ENCODE assay signal across 17 cellular contexts in genomic region chr6:15510536-15511247, GRCh38.
DNase-seq lines count a peak whose midpoint lies in the region; ATAC-seq and TF ChIP-seq lines count a peak whose summit lies in the region.
"Had no signal": no experiment of that assay in that cellular context is flagged by ENCODE, and none has a peak within 500 bp of the region (broad histone marks: within the 10 kb centered on the region; RNA-seq: fewer than 3 reads in every experiment).

No MANE protein-coding gene starts in this region.

- no peak overlapping the region for H3K14ac ChIP-seq in H9 (ENCODE audit: insufficient read depth, low read length)

- H4K5ac ChIP-seq in H9 (ENCODE audit: insufficient read length, low read depth, low read length), result no peak overlapping the region

- H3K79me2 ChIP-seq in H9 (ENCODE audit: insufficient read depth, low read length), result peaks cover 7% of the 10 kb centered on the region; the same call in 1 of the 2 replicates

- no peak overlapping the region for H4K91ac ChIP-seq in H9 (ENCODE audit: insufficient read length, low read depth, low read length)

- no peak for TF ChIP-seq EP300 in sigmoid colon (IDR thresholded peaks at IDR 0.05)
- no peak for TF ChIP-seq EP300 in stomach (IDR thresholded peaks at IDR 0.05)

- no peak overlapping the region for H3K23ac ChIP-seq in H9 (ENCODE audit: insufficient read length, low read depth, low read length)

- no peak overlapping the region for H3K56ac ChIP-seq in H9 (ENCODE audit: insufficient read length, low read depth, low read length)

- H4K20me1 ChIP-seq in H9 (ENCODE audit: control insufficient read depth, insufficient read depth, insufficient read length), result no peaks in the 10 kb centered on the region

- H3K18ac ChIP-seq in H9 (ENCODE audit: insufficient read length, low read depth, low read length), result no peak overlapping the region

- H4K8ac ChIP-seq in H9 (replicated peaks; ENCODE audit: insufficient read length, low read depth, low read length), result no peak overlapping the region

- intact Hi-C loops in sigmoid colon (cut with DNase I) (no loop called here), stomach (cut with DNase I; ENCODE audit: low total_unique reads) (no loop called here)

- no peak overlapping the region for H2AK5ac ChIP-seq in H9 (ENCODE audit: insufficient read length, low read length)

- H3K23me2 ChIP-seq in H9 (ENCODE audit: insufficient read length, low read depth, low read length, poor library complexity, severe bottlenecking), result no peaks in the 10 kb centered on the region

- POLR2A ChIA-PET in naive thymus-derived CD8-positive, alpha-beta T cell (lab: Charles Lee), result no interaction called here

- no peak overlapping the region for H3K27ac ChIP-seq in CD4-positive, CD25-positive, alpha-beta regulatory T cell (ENCODE audit: insufficient read depth, low read length, poor library complexity, severe bottlenecking)
- no peak overlapping the region for H3K27ac ChIP-seq in H9 (ENCODE audit: insufficient read length, low read depth, low read length)
- H3K27ac ChIP-seq in sigmoid colon, result no peak overlapping the region
- no peak overlapping the region for H3K27ac ChIP-seq in stomach
- H3K27ac ChIP-seq: Peyer's patch, transverse colon had no signal

- TF ChIP-seq POLR2A in sigmoid colon (IDR thresholded peaks at IDR 0.05) (no peak), stomach (IDR thresholded peaks at IDR 0.05) (no peak)

- no peaks in the 10 kb centered on the region for H3K4me1 ChIP-seq in CD4-positive, CD25-positive, alpha-beta regulatory T cell (ENCODE audit: control insufficient read depth, insufficient read depth, low read length, poor library complexity, severe bottlenecking)
- H3K4me1 ChIP-seq in H9 (ENCODE audit: insufficient read depth, low read length) (no peaks in the 10 kb centered on the region; the same call in 1 of the 2 replicates), sigmoid colon (peaks cover 0 to 7% (median 6%) of the 10 kb centered on the region in 4 donors), stomach (peaks cover 4 to 13% (median 6%) of the 10 kb centered on the region in 4 donors)

- no peaks in the 10 kb centered on the region for H3K27me3 Mint-ChIP-seq in CD4-positive, CD25-positive, alpha-beta regulatory T cell
- H3K27me3 Mint-ChIP-seq in H9 (ENCODE audit: low read depth), result peaks cover 1% of the 10 kb centered on the region; the same call in 1 of the 2 replicates
- H3K27me3 Mint-ChIP-seq in activated naive CD8-positive, alpha-beta T cell treated with anti-CD3 and anti-CD28 coated beads, Interleukin-2, amount 50 U/mL, for 24 hours, result no peaks in the 10 kb centered on the region
- H3K27me3 Mint-ChIP-seq in naive thymus-derived CD8-positive, alpha-beta T cell, result no peaks in the 10 kb centered on the region

- H2BK15ac ChIP-seq in H9 (ENCODE audit: low read depth, low read length), result no peak overlapping the region

- no peak overlapping the region for H3K9ac ChIP-seq in H9 (ENCODE audit: extremely low read depth, insufficient read length, low read length)

- H3K4me1 Mint-ChIP-seq in CD4-positive, CD25-positive, alpha-beta regulatory T cell, result no peaks in the 10 kb centered on the region
- H3K4me1 Mint-ChIP-seq in H9, result peaks cover 26 to 30% of the 10 kb centered on the region in 2 experiments
- peaks cover 3% of the 10 kb centered on the region for H3K4me1 Mint-ChIP-seq in activated naive CD8-positive, alpha-beta T cell treated with anti-CD3 and anti-CD28 coated beads, Interleukin-2, amount 50 U/mL, for 24 hours
- H3K4me1 Mint-ChIP-seq in naive thymus-derived CD8-positive, alpha-beta T cell, result peaks cover 6 to 13% (median 11%) of the 10 kb centered on the region in 4 donors

- DNase-seq in CD4-positive, CD25-positive, alpha-beta regulatory T cell, result no peak
- DNase-seq in H9 (no peak), sigmoid colon (no peak), DMS53 (lab: John Stamatoyannopoulos, UW) (no peak), stomach (no peak), MG63 (no peak)
- DNase-seq in activated naive CD8-positive, alpha-beta T cell treated with anti-CD3 and anti-CD28 coated beads, Interleukin-2, amount 50 U/mL, for 24 hours, result no peak
- DNase-seq in naive thymus-derived CD8-positive, alpha-beta T cell, result no peak
- DNase-seq: central memory CD4-positive, alpha-beta T cell; endodermal cell; GF-D8; Kasumi-1; NCI-H2171 treated with DMSO at 0.1 percent for 48 hours; NCI-H774; Peyer's patch; transverse colon had no signal

- H3K4me3 Mint-ChIP-seq in CD4-positive, CD25-positive, alpha-beta regulatory T cell, result peak overlapping the region in 1 of 4 donors; percentile 19
- no peak overlapping the region for H3K4me3 Mint-ChIP-seq in H9
- H3K4me3 Mint-ChIP-seq in activated naive CD8-positive, alpha-beta T cell treated with anti-CD3 and anti-CD28 coated beads, Interleukin-2, amount 50 U/mL, for 24 hours, result no peak overlapping the region
- peak overlapping the region in 1 of 10 donors; percentile 36 for H3K4me3 Mint-ChIP-seq in naive thymus-derived CD8-positive, alpha-beta T cell
- H3K4me3 Mint-ChIP-seq: endodermal cell had no signal

- no peak overlapping the region for H3K4me2 ChIP-seq in H9 (ENCODE audit: insufficient read depth, insufficient read length, low read length)

- H3K9me3 Mint-ChIP-seq in CD4-positive, CD25-positive, alpha-beta regulatory T cell, result no peaks in the 10 kb centered on the region
- H3K9me3 Mint-ChIP-seq in H9, result no peaks in the 10 kb centered on the region
- no peaks in the 10 kb centered on the region for H3K9me3 Mint-ChIP-seq in activated naive CD8-positive, alpha-beta T cell treated with anti-CD3 and anti-CD28 coated beads, Interleukin-2, amount 50 U/mL, for 24 hours
- H3K9me3 Mint-ChIP-seq in naive thymus-derived CD8-positive, alpha-beta T cell, result no peaks in the 10 kb centered on the region
- H3K9me3 Mint-ChIP-seq: endodermal cell had no signal

- no peak overlapping the region for H2BK20ac ChIP-seq in H9 (ENCODE audit: low read depth, low read length, poor library complexity, severe bottlenecking)

- no peaks in the 10 kb centered on the region for H3K27me3 ChIP-seq in CD4-positive, CD25-positive, alpha-beta regulatory T cell (ENCODE audit: control insufficient read depth, insufficient read depth, low read length)
- H3K27me3 ChIP-seq in H9 (ENCODE audit: insufficient read depth, low read length), result no peaks in the 10 kb centered on the region
- no peaks in the 10 kb centered on the region for H3K27me3 ChIP-seq in sigmoid colon
- H3K27me3 ChIP-seq in stomach, result no peaks in the 10 kb centered on the region
- no peaks in the 10 kb centered on the region for H3K27me3 ChIP-seq in MG63
- H3K27me3 ChIP-seq: Peyer's patch, transverse colon had no signal

- no peak overlapping the region for H2BK120ac ChIP-seq in H9 (ENCODE audit: low read depth, low read length, poor library complexity, severe bottlenecking)

- WGBS in H9 (ENCODE audit: extremely low coverage, insufficient read length, low lambda C conversion rate), result no CpG with 5 or more reads among the region's 16 CpGs
- 85 to 88% methylated on average over 16 of the region's 16 CpGs for WGBS in sigmoid colon, 2 donors
- 79 to 85% (median 84%) methylated on average over 12 to 16 of the region's 16 CpGs for WGBS in stomach, 5 donors

- no peak overlapping the region for H2BK5ac ChIP-seq in H9 (ENCODE audit: insufficient read length, low read length)

- peaks cover 1% of the 10 kb centered on the region for H3K79me1 ChIP-seq in H9 (ENCODE audit: insufficient read depth, low read depth, low read length, poor library complexity, severe bottlenecking)

- peak overlapping the region; percentile 32 to 67 (median 40) for H3K27ac Mint-ChIP-seq in CD4-positive, CD25-positive, alpha-beta regulatory T cell
- H3K27ac Mint-ChIP-seq in H9, result peak overlapping the region in 2 of 3 experiments; percentile 44 to 83; a peak in 4 of 7 replicates
- H3K27ac Mint-ChIP-seq in activated naive CD8-positive, alpha-beta T cell treated with anti-CD3 and anti-CD28 coated beads, Interleukin-2, amount 50 U/mL, for 24 hours, result peak overlapping the region; percentile 55
- H3K27ac Mint-ChIP-seq in naive thymus-derived CD8-positive, alpha-beta T cell, result peak overlapping the region in 6 of 10 donors; percentile 1 to 86 (median 76)

- no peak overlapping the region for H3K4ac ChIP-seq in H9 (ENCODE audit: low read depth, low read length)

- no peak overlapping the region for H2BK12ac ChIP-seq in H9 (ENCODE audit: insufficient read length, low read depth, low read length)

- no peak for ATAC-seq in CD4-positive, CD25-positive, alpha-beta regulatory T cell (ENCODE audit: low read depth in 2 of 2)
- no peak for ATAC-seq in activated naive CD8-positive, alpha-beta T cell treated with anti-CD3 and anti-CD28 coated beads, Interleukin-2, amount 50 U/mL, for 24 hours
- no peak for ATAC-seq in naive thymus-derived CD8-positive, alpha-beta T cell
- ATAC-seq: SK-N-SH treated with all-trans-retinoic acid at 6 μM for 48 hours had no signal

- no peaks in the 10 kb centered on the region for H3K9me3 ChIP-seq in CD4-positive, CD25-positive, alpha-beta regulatory T cell (ENCODE audit: control insufficient read depth in 2 of 2, low read length in 2 of 2)
- H3K9me3 ChIP-seq in H9 (ENCODE audit: control insufficient read depth, low read depth, low read length), result no peaks in the 10 kb centered on the region
- H3K9me3 ChIP-seq in sigmoid colon, result no peaks in the 10 kb centered on the region
- no peaks in the 10 kb centered on the region for H3K9me3 ChIP-seq in stomach
- no peaks in the 10 kb centered on the region for H3K9me3 ChIP-seq in MG63
- H3K9me3 ChIP-seq: Peyer's patch, transverse colon had no signal

- no peak overlapping the region for H3K4me3 ChIP-seq in CD4-positive, CD25-positive, alpha-beta regulatory T cell (ENCODE audit: low read depth, low read length)
- H3K4me3 ChIP-seq in sigmoid colon, result no peak overlapping the region
- no peak overlapping the region for H3K4me3 ChIP-seq in stomach
- H3K4me3 ChIP-seq in MG63, result no peak overlapping the region
- H3K4me3 ChIP-seq: Peyer's patch, transverse colon had no signal

- TF ChIP-seq CTCF in H9 (conservative IDR thresholded peaks at IDR 0.05), result no peak
- no peak for TF ChIP-seq CTCF in sigmoid colon (IDR thresholded peaks at IDR 0.05)
- TF ChIP-seq CTCF in stomach (IDR thresholded peaks at IDR 0.05), result no peak

- H3K36me3 Mint-ChIP-seq in CD4-positive, CD25-positive, alpha-beta regulatory T cell, result peaks cover 50% of the 10 kb centered on the region
- H3K36me3 Mint-ChIP-seq in H9 (ENCODE audit: insufficient read depth in 1 of 3, low read depth in 3 of 3), result peaks cover 80 to 96% (median 93%) of the 10 kb centered on the region in 3 experiments
- H3K36me3 Mint-ChIP-seq in activated naive CD8-positive, alpha-beta T cell treated with anti-CD3 and anti-CD28 coated beads, Interleukin-2, amount 50 U/mL, for 24 hours (ENCODE audit: low read depth), result peaks cover 48% of the 10 kb centered on the region
- peaks cover 0 to 79% (median 7%) of the 10 kb centered on the region in 3 donors for H3K36me3 Mint-ChIP-seq in naive thymus-derived CD8-positive, alpha-beta T cell

- no peak overlapping the region for H2AFZ ChIP-seq in H9 (ENCODE audit: low read length)

- H3K36me3 ChIP-seq in CD4-positive, CD25-positive, alpha-beta regulatory T cell (ENCODE audit: control insufficient read depth, insufficient read depth, low read length), result peaks cover 73% of the 10 kb centered on the region
- H3K36me3 ChIP-seq in sigmoid colon, result peaks cover 0 to 67% (median 32%) of the 10 kb centered on the region in 4 donors
- peaks cover 43 to 96% (median 89%) of the 10 kb centered on the region in 4 donors for H3K36me3 ChIP-seq in stomach
- H3K36me3 ChIP-seq in MG63, result no peaks in the 10 kb centered on the region

- no peak overlapping the region for H3T11ph ChIP-seq in H9 (ENCODE audit: low read length)
